In the genomic region with DNA sequence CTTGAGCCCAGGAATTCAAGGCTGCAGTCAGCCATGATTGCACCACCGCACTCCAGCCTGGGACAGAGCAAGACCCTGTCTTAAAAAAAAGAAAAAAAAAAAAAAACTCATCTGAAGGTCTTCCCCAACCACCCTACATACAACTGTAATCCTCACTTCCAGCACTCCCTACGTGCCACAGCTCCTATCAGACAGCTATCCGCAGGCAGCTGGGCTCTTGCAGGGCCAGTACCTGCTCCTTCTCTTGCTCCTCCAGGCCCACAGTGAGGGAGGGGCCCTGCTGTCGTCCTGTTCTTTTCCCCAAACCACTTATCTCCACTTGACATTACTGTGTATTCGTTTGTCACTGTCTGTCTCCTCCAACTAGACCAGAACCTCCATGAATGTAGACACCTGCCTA, we compare ENCODE assay signal across 20 cellular contexts.
"Had no signal": no experiment of that assay in that cellular context is flagged by ENCODE, and none has a peak within 500 bp of the region (broad histone marks: within the 10 kb centered on the region; RNA-seq: fewer than 3 reads in every experiment).

No MANE protein-coding gene starts in this region.

- H3K4me3 Mint-ChIP-seq: activated CD8-positive, alpha-beta T cell treated with anti-CD3 and anti-CD28 coated beads for 36 hours; activated naive CD4-positive, alpha-beta T cell treated with anti-CD3 and anti-CD28 coated beads for 36 hours; activated T-cell treated with anti-CD3 and anti-CD28 coated beads, Interleukin-2, amount 50 U/mL, for 24 hours; brain; effector memory CD8-positive, alpha-beta T cell; natural killer cell; stimulated activated naive CD8-positive, alpha-beta T cell treated with anti-CD3 and anti-CD28 coated beads, Interleukin-15, amount 100 ng/mL, for 72 hours had no signal

- H3K27ac Mint-ChIP-seq: activated CD8-positive, alpha-beta T cell treated with anti-CD3 and anti-CD28 coated beads for 36 hours; activated naive CD4-positive, alpha-beta T cell treated with anti-CD3 and anti-CD28 coated beads for 36 hours; activated T-cell treated with anti-CD3 and anti-CD28 coated beads, Interleukin-2, amount 50 U/mL, for 24 hours; effector memory CD8-positive, alpha-beta T cell; natural killer cell; stimulated activated naive CD8-positive, alpha-beta T cell treated with anti-CD3 and anti-CD28 coated beads, Interleukin-15, amount 100 ng/mL, for 72 hours had no signal

- FAIRE-seq: pancreas, small intestine had no signal

- H3K27me3 ChIP-seq: pancreas, right lobe of liver, transverse colon, vagina had no signal

- H3K4me1 ChIP-seq: pancreas, right lobe of liver, suprapubic skin, vagina had no signal

- H3K4me1 Mint-ChIP-seq: natural killer cell; stimulated activated naive CD8-positive, alpha-beta T cell treated with anti-CD3 and anti-CD28 coated beads, Interleukin-15, amount 100 ng/mL, for 72 hours had no signal

- H3K9me3 ChIP-seq: esophagus squamous epithelium, pancreas, right lobe of liver, suprapubic skin, transverse colon, vagina had no signal

- H3K36me3 Mint-ChIP-seq: brain, natural killer cell had no signal

- DNase-seq: activated CD4-positive, alpha-beta T cell treated with anti-CD3 and anti-CD28 coated beads for 48 hours; activated CD4-positive, CD25-positive, alpha-beta regulatory T cell; activated CD8-positive, alpha-beta T cell treated with anti-CD3 and anti-CD28 coated beads for 36 hours; activated naive CD4-positive, alpha-beta T cell treated with anti-CD3 and anti-CD28 coated beads for 36 hours; activated T-cell treated with anti-CD3 and anti-CD28 coated beads, Interleukin-2, amount 50 U/mL, for 24 hours; anterior cingulate cortex; caudate nucleus; effector memory CD8-positive, alpha-beta T cell; esophagus squamous epithelium; left cardiac atrium; natural killer cell; right lobe of liver; stimulated activated CD4-positive, alpha-beta T cell treated with anti-CD3 and anti-CD28 coated beads, Interleukin-4, amount 100 ng/mL, for 1 hour; stimulated activated naive CD8-positive, alpha-beta T cell treated with anti-CD3 and anti-CD28 coated beads, Interleukin-15, amount 100 ng/mL, for 72 hours had no signal

- H3K4me3 ChIP-seq: esophagus squamous epithelium, pancreas, right lobe of liver, suprapubic skin, transverse colon, vagina had no signal

- H3K9me3 Mint-ChIP-seq: activated CD8-positive, alpha-beta T cell treated with anti-CD3 and anti-CD28 coated beads for 36 hours; activated naive CD4-positive, alpha-beta T cell treated with anti-CD3 and anti-CD28 coated beads for 36 hours; activated T-cell treated with anti-CD3 and anti-CD28 coated beads, Interleukin-2, amount 50 U/mL, for 24 hours; brain; effector memory CD8-positive, alpha-beta T cell; natural killer cell; stimulated activated naive CD8-positive, alpha-beta T cell treated with anti-CD3 and anti-CD28 coated beads, Interleukin-15, amount 100 ng/mL, for 72 hours had no signal

- H3K36me3 ChIP-seq: esophagus squamous epithelium, pancreas, right lobe of liver, suprapubic skin, transverse colon, vagina had no signal

- H3K27ac ChIP-seq: esophagus squamous epithelium, pancreas, right lobe of liver, suprapubic skin, vagina had no signal
